ENCODE assay signal across 8 cellular contexts in genomic region chr12:69879007-69879960, GRCh38. TPM values are rescaled to one million over a fixed set of nuclear protein-coding genes. Genes with fewer than 3 reads are reported as not detected.
DNase-seq lines count a peak whose midpoint lies in the region; ATAC-seq and TF ChIP-seq lines count a peak whose summit lies in the region.

No MANE protein-coding gene starts in this region.

- DNase-seq in Daoy (ENCODE audit: low read depth) (peak; percentile 75), KBM-7 (peak; percentile 64), PC-3 (peak; percentile 88), fibroblast of villous mesenchyme (ENCODE audit: low read depth) (peak; percentile 68), osteoblast (ENCODE audit: insufficient read length, low spot score, missing footprints) (peak; percentile 86), thyroid gland (peak; percentile 68 to 71)
- DNase-seq in activated T-cell treated with anti-CD3 and anti-CD28 coated beads, Interleukin-2, amount 50 U/mL, for 72 hours, result peak; percentile 67 to 71

- TF ChIP-seq POLR2A in thyroid gland (IDR thresholded peaks at IDR 0.05), result no peak

- ATAC-seq in GM21723 (IDR thresholded peaks at IDR 0.05; ENCODE audit: unreplicated experiment), result peak; percentile 96
- ATAC-seq in PC-3, result peak; percentile 95
- peak; percentile 88 for ATAC-seq in activated T-cell treated with anti-CD3 and anti-CD28 coated beads, Interleukin-2, amount 50 U/mL, for 72 hours (replicated peaks in 1 of 2)

- H3K4me1 Mint-ChIP-seq in activated T-cell treated with anti-CD3 and anti-CD28 coated beads, Interleukin-2, amount 50 U/mL, for 72 hours (ENCODE audit: low read depth), result peaks cover 7% of the 10 kb centered on the region

- 36 to 43% methylated on average over 23 of the region's 23 CpGs for WGBS in thyroid gland, 2 donors

- H3K27me3 Mint-ChIP-seq in activated T-cell treated with anti-CD3 and anti-CD28 coated beads, Interleukin-2, amount 50 U/mL, for 72 hours (ENCODE audit: low read depth), result peaks cover 13% of the 10 kb centered on the region

- H3K4me2 ChIP-seq in PC-3 (ENCODE audit: low read length) (peak overlapping the region; percentile 93), osteoblast (ENCODE audit: insufficient read depth, low read length) (peak overlapping the region; percentile 49)

- no peak overlapping the region for H3K9ac ChIP-seq in PC-3 (ENCODE audit: low read length)

- H2AFZ ChIP-seq in PC-3 (ENCODE audit: low read length) (peak overlapping the region; percentile 96), osteoblast (ENCODE audit: low read length) (peak overlapping the region; percentile 55)

- no peak overlapping the region for H3K27ac Mint-ChIP-seq in activated T-cell treated with anti-CD3 and anti-CD28 coated beads, Interleukin-2, amount 50 U/mL, for 72 hours

- TF ChIP-seq CTCF in PC-3 (conservative IDR thresholded peaks at IDR 0.05; ENCODE audit: low read depth, low read length) (peak; percentile 97), fibroblast of villous mesenchyme (IDR thresholded peaks at IDR 0.05; ENCODE audit: insufficient read depth, low read depth, low read length) (peak; percentile 89), osteoblast (IDR thresholded peaks at IDR 0.05; ENCODE audit: extremely low read depth, low read depth, low read length) (peak; percentile 96), thyroid gland (IDR thresholded peaks at IDR 0.05) (peak; percentile 67 to 87 (median 74))

- no TSS peak for BruUV-seq in PC-3 (replicated peaks; lab: Mats Ljungman, UMichigan)

- H3K9me2 ChIP-seq in PC-3 (replicated peaks; ENCODE audit: low read length), result no peaks in the 10 kb centered on the region

- peak overlapping the region; percentile 66 for H3K4me3 ChIP-seq in PC-3 (ENCODE audit: low read length)
- peak overlapping the region; percentile 7 for H3K4me3 ChIP-seq in fibroblast of villous mesenchyme (ENCODE audit: low read depth, low read length)
- H3K4me3 ChIP-seq in osteoblast (ENCODE audit: insufficient read depth, low read length), result no peak overlapping the region
- H3K4me3 ChIP-seq in thyroid gland (replicated peaks in 1 of 3), result no peak overlapping the region

- H3F3A ChIP-seq in PC-3 (ENCODE audit: low read length, unreplicated experiment), result no peaks in the 10 kb centered on the region

- H3K4me1 ChIP-seq in PC-3 (ENCODE audit: insufficient read depth, low read length) (no peaks in the 10 kb centered on the region; the same call in 1 of the 2 replicates), osteoblast (ENCODE audit: insufficient read depth, low read length) (no peaks in the 10 kb centered on the region), thyroid gland (peaks cover 3 to 6% of the 10 kb centered on the region in 2 donors)

- H3K27ac ChIP-seq in PC-3 (ENCODE audit: low read length) (no peak overlapping the region), osteoblast (ENCODE audit: low read depth, low read length) (no peak overlapping the region), thyroid gland (no peak overlapping the region)

- H3K27me3 ChIP-seq in PC-3 (ENCODE audit: low read length) (no peaks in the 10 kb centered on the region), osteoblast (ENCODE audit: insufficient read depth, low read length) (no peaks in the 10 kb centered on the region), thyroid gland (no peaks in the 10 kb centered on the region)

- CTCF ChIA-PET in PC-3 (lab: Charles Lee), result interaction anchor here (0.5 to 1.7 kb wide), 2 partner anchors 698 to 851 kb away, joined by 3 to 12 read pairs; no protein-coding TSS in a partner anchor

- no peaks in the 10 kb centered on the region for H3K9me3 Mint-ChIP-seq in activated T-cell treated with anti-CD3 and anti-CD28 coated beads, Interleukin-2, amount 50 U/mL, for 72 hours

- H3K9me3 ChIP-seq in PC-3 (ENCODE audit: low read length) (no peaks in the 10 kb centered on the region), osteoblast (ENCODE audit: low read depth, low read length) (no peaks in the 10 kb centered on the region), thyroid gland (no peaks in the 10 kb centered on the region)

- peak overlapping the region in 1 of 2 donors; percentile 68 for H3K4me3 Mint-ChIP-seq in activated T-cell treated with anti-CD3 and anti-CD28 coated beads, Interleukin-2, amount 50 U/mL, for 72 hours

- no peaks in the 10 kb centered on the region for H3K36me3 Mint-ChIP-seq in activated T-cell treated with anti-CD3 and anti-CD28 coated beads, Interleukin-2, amount 50 U/mL, for 72 hours (ENCODE audit: insufficient read depth in 2 of 2)

- in situ Hi-C loops in KBM-7 (cut with MboI; ENCODE audit: low pct_unique_long_range_greater_than_20kb, low sequenced_read_pairs), result loop anchor here (25.0 kb wide), 1 partner anchor 833 kb away; no protein-coding TSS in a partner anchor

- no peaks in the 10 kb centered on the region for H3K79me2 ChIP-seq in PC-3 (ENCODE audit: low read length)
- H3K79me2 ChIP-seq in osteoblast (ENCODE audit: insufficient read depth, low read length), result no peaks in the 10 kb centered on the region

- H3K36me3 ChIP-seq in PC-3 (ENCODE audit: low read depth, low read length) (no peaks in the 10 kb centered on the region), osteoblast (ENCODE audit: insufficient read depth, low read length) (no peaks in the 10 kb centered on the region), thyroid gland (no peaks in the 10 kb centered on the region)

- H4K20me1 ChIP-seq in PC-3 (ENCODE audit: low read length) (no peaks in the 10 kb centered on the region), osteoblast (ENCODE audit: insufficient read depth, low read length) (no peaks in the 10 kb centered on the region)

- POLR2A ChIA-PET in PC-3 (lab: Charles Lee; ENCODE audit: unreplicated experiment), result interaction anchor here (0.5 to 0.6 kb wide), 2 partner anchors 57 to 140 kb away, joined by 3 to 6 read pairs; no protein-coding TSS in a partner anchor

- intact Hi-C loops in PC-3 (cut with micrococcal nuclease), result loop anchor here (1.0 kb wide), 2 partner anchors 698 to 851 kb away; no protein-coding TSS in a partner anchor
- intact Hi-C loops in thyroid gland (cut with DNase I), result no loop called here

RNA-seq across cellular contexts. Expression of gene MYRFL, which starts 54.3 kb away (rescaled TPM):
- 0.09 TPM in 1 of 2 replicates, not detected in the other for total RNA-seq in Daoy (2014; rRNA removed; shearing (Covaris generic))
- total RNA-seq in PC-3 (2014; rRNA removed) (not detected in 2 replicates), fibroblast of villous mesenchyme (not detected in 2 replicates), osteoblast (not detected in 2 replicates), thyroid gland (under 1 TPM in 1 of 4 donors, not detected in 3; 0.40 TPM)
- under 1 TPM in 1 of 2 donors, not detected in 1; 0.14 TPM for total RNA-seq in activated T-cell treated with anti-CD3 and anti-CD28 coated beads, Interleukin-2, amount 50 U/mL, for 72 hours

Comparison
In these comparisons a context has a peak if more than half of its experiments do, and no peak if none do; other contexts are left out.
1. H3K4me3 ChIP-seq: peak in PC-3 (single experiment) and fibroblast of villous mesenchyme (single experiment); none in osteoblast (single experiment) and thyroid gland (0 of 3).
2. Peak in every context shown above with its lines, with median percentiles within 50 percentile points of each other: DNase-seq, ATAC-seq and CTCF ChIP-seq.